Comparison of ENCODE assay signal across 27 cellular contexts in the genomic region with DNA sequence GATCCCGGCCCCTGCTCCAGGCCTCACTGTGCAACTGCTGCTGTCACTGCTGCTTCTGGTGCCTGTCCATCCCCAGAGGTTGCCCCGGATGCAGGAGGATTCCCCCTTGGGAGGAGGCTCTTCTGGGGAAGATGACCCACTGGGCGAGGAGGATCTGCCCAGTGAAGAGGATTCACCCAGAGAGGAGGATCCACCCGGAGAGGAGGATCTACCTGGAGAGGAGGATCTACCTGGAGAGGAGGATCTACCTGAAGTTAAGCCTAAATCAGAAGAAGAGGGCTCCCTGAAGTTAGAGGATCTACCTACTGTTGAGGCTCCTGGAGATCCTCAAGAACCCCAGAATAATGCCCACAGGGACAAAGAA. TPM values are rescaled to one million over a fixed set of nuclear protein-coding genes. Genes with fewer than 3 reads are reported as not detected.
DNase-seq lines count a peak whose midpoint lies in the region; ATAC-seq and TF ChIP-seq lines count a peak whose summit lies in the region.
"Had no signal": no experiment of that assay in that cellular context is flagged by ENCODE, and none has a peak within 500 bp of the region (broad histone marks: within the 10 kb centered on the region; RNA-seq: fewer than 3 reads in every experiment).

No MANE protein-coding gene starts in this region.

- no peaks in the 10 kb centered on the region for H3K9me3 ChIP-seq in CD8-positive, alpha-beta memory T cell (ENCODE audit: low read length)
- no peaks in the 10 kb centered on the region for H3K9me3 ChIP-seq in suprapubic skin
- H3K9me3 ChIP-seq: ascending aorta, Caco-2, left lung, psoas muscle, thoracic aorta, uterus had no signal

- peak overlapping the region in 1 of 2 donors; percentile 8 for H3K27ac Mint-ChIP-seq in natural killer cell treated with Interleukin-12 subunit alpha and Interleukin-12 subunit beta and Interleukin-15 and Interleukin-18, amount 100 ng/mL, for 72 hours
- H3K27ac Mint-ChIP-seq in natural killer cell (no peak overlapping the region), nephron (peak overlapping the region in 1 of 3 experiments; percentile 36)
- H3K27ac Mint-ChIP-seq in central memory CD8-positive, alpha-beta T cell (ENCODE audit: low read depth), result no peak overlapping the region
- no peak overlapping the region for H3K27ac Mint-ChIP-seq in CD8-positive, alpha-beta memory T cell
- H3K27ac Mint-ChIP-seq: activated naive CD8-positive, alpha-beta T cell treated with anti-CD3 and anti-CD28 coated beads for 36 hours; T-helper 2 cell treated with Interferon-gamma antibody and Interleukin-4, amounts not matched to agents 5 μg/mL and 100 μg/mL, for 36 hours had no signal

- TF ChIP-seq CTCF in natural killer cell (IDR thresholded peaks at IDR 0.05), result no peak
- no peak for TF ChIP-seq CTCF in nephron (IDR thresholded peaks at IDR 0.05; ENCODE audit: unreplicated experiment in 3 of 3)
- TF ChIP-seq CTCF in suprapubic skin (IDR thresholded peaks at IDR 0.05), result no peak

- H3K27me3 Mint-ChIP-seq in natural killer cell treated with Interleukin-12 subunit alpha and Interleukin-12 subunit beta and Interleukin-15 and Interleukin-18, amount 100 ng/mL, for 72 hours, result peaks cover 8 to 10% of the 10 kb centered on the region in 2 donors
- peaks cover 10% of the 10 kb centered on the region in 2 donors for H3K27me3 Mint-ChIP-seq in natural killer cell (ENCODE audit: low read depth in 2 of 2)
- H3K27me3 Mint-ChIP-seq in central memory CD8-positive, alpha-beta T cell, result peaks cover 21% of the 10 kb centered on the region
- H3K27me3 Mint-ChIP-seq in nephron (ENCODE audit: low read depth), result peaks cover 4% of the 10 kb centered on the region
- peaks cover 11 to 13% of the 10 kb centered on the region in 2 donors for H3K27me3 Mint-ChIP-seq in CD8-positive, alpha-beta memory T cell

- WGBS in suprapubic skin, result 60% methylated on average over 4 of the region's 4 CpGs

- peak overlapping the region; percentile 38 for H3K4me3 Mint-ChIP-seq in natural killer cell treated with Interleukin-12 subunit alpha and Interleukin-12 subunit beta and Interleukin-15 and Interleukin-18, amount 100 ng/mL, for 72 hours
- H3K4me3 Mint-ChIP-seq in natural killer cell (no peak overlapping the region), nephron (peak overlapping the region; percentile 12 to 83 (median 74))
- peak overlapping the region; percentile 45 for H3K4me3 Mint-ChIP-seq in central memory CD8-positive, alpha-beta T cell
- no peak overlapping the region for H3K4me3 Mint-ChIP-seq in CD8-positive, alpha-beta memory T cell
- H3K4me3 Mint-ChIP-seq: T-helper 2 cell treated with Interferon-gamma antibody and Interleukin-4, amounts not matched to agents 5 μg/mL and 100 μg/mL, for 36 hours had no signal

- no peaks in the 10 kb centered on the region for H3K9me3 Mint-ChIP-seq in natural killer cell treated with Interleukin-12 subunit alpha and Interleukin-12 subunit beta and Interleukin-15 and Interleukin-18, amount 100 ng/mL, for 72 hours
- H3K9me3 Mint-ChIP-seq in natural killer cell (no peaks in the 10 kb centered on the region), nephron (no peaks in the 10 kb centered on the region)
- H3K9me3 Mint-ChIP-seq in central memory CD8-positive, alpha-beta T cell, result no peaks in the 10 kb centered on the region
- H3K9me3 Mint-ChIP-seq in CD8-positive, alpha-beta memory T cell, result no peaks in the 10 kb centered on the region
- H3K9me3 Mint-ChIP-seq: activated naive CD8-positive, alpha-beta T cell treated with anti-CD3 and anti-CD28 coated beads for 36 hours; T-helper 2 cell treated with Interferon-gamma antibody and Interleukin-4, amounts not matched to agents 5 μg/mL and 100 μg/mL, for 36 hours had no signal

- ATAC-seq in natural killer cell treated with Interleukin-12 subunit alpha and Interleukin-12 subunit beta and Interleukin-15 and Interleukin-18, amount 100 ng/mL, for 72 hours, result no peak
- ATAC-seq in natural killer cell, result no peak
- ATAC-seq in central memory CD8-positive, alpha-beta T cell (replicated peaks; ENCODE audit: extremely low read depth, poor library complexity, severe bottlenecking), result no peak
- ATAC-seq in GM19467 (IDR thresholded peaks at IDR 0.05; ENCODE audit: unreplicated experiment), result no peak

- TF ChIP-seq POLR2A in suprapubic skin (IDR thresholded peaks at IDR 0.05), result no peak

- H3K4me1 ChIP-seq in CD8-positive, alpha-beta memory T cell (ENCODE audit: insufficient read depth, low read length), result no peaks in the 10 kb centered on the region
- peaks cover 12% of the 10 kb centered on the region for H3K4me1 ChIP-seq in suprapubic skin
- H3K4me1 ChIP-seq: uterus had no signal

- TF ChIP-seq EP300 in suprapubic skin (IDR thresholded peaks at IDR 0.05), result no peak

- H3K27ac ChIP-seq in CD8-positive, alpha-beta memory T cell (ENCODE audit: low read depth, low read length), result no peak overlapping the region
- no peak overlapping the region for H3K27ac ChIP-seq in suprapubic skin
- H3K27ac ChIP-seq: hepatocyte, left lung, SK-N-MC, uterus, WERI-Rb-1 had no signal

- intact Hi-C loops in natural killer cell (cut with micrococcal nuclease), result no loop called here

- H3K4me1 Mint-ChIP-seq in natural killer cell treated with Interleukin-12 subunit alpha and Interleukin-12 subunit beta and Interleukin-15 and Interleukin-18, amount 100 ng/mL, for 72 hours (ENCODE audit: low read depth in 2 of 2), result peaks cover 11 to 12% of the 10 kb centered on the region in 2 donors
- H3K4me1 Mint-ChIP-seq in natural killer cell, result peaks cover 5 to 19% of the 10 kb centered on the region in 2 donors
- H3K4me1 Mint-ChIP-seq in central memory CD8-positive, alpha-beta T cell, result peaks cover 5% of the 10 kb centered on the region
- peaks cover 31% of the 10 kb centered on the region for H3K4me1 Mint-ChIP-seq in nephron
- peaks cover 11 to 20% (median 20%) of the 10 kb centered on the region in 3 donors for H3K4me1 Mint-ChIP-seq in CD8-positive, alpha-beta memory T cell

- no peak for DNase-seq in natural killer cell treated with Interleukin-12 subunit alpha and Interleukin-12 subunit beta and Interleukin-15 and Interleukin-18, amount 100 ng/mL, for 72 hours (ENCODE audit: low spot score)
- DNase-seq in natural killer cell (no peak), NCI-H774 (lab: John Stamatoyannopoulos, UW) (no peak), suprapubic skin (ENCODE audit: low spot score in 2 of 2) (no peak)
- DNase-seq in central memory CD8-positive, alpha-beta T cell (ENCODE audit: low spot score in 2 of 2), result no peak
- DNase-seq in CD8-positive, alpha-beta memory T cell, result no peak
- DNase-seq: ACHN; activated CD4-positive, alpha-beta T cell treated with anti-CD3 and anti-CD28 coated beads, Interleukin-2, amount 50 U/mL, for 1 hour; activated naive CD8-positive, alpha-beta T cell treated with anti-CD3 and anti-CD28 coated beads for 36 hours; Caco-2; effector CD8-positive, alpha-beta T cell; foreskin melanocyte; left lung; NCI-H524; NK-92 treated with Interleukin-12 subunit alpha and Interleukin-12 subunit beta, amount 100 ng/mL, for 24 hours; stimulated activated CD4-positive, alpha-beta T cell treated with anti-CD3 and anti-CD28 coated beads, Interleukin-2, amount 100 ng/mL, for 24 hours; WERI-Rb-1 had no signal

- H3K4me3 ChIP-seq in CD8-positive, alpha-beta memory T cell (ENCODE audit: low read length), result no peak overlapping the region
- H3K4me3 ChIP-seq in suprapubic skin, result no peak overlapping the region
- H3K4me3 ChIP-seq: hepatocyte, left lung, psoas muscle, SK-N-MC, smooth muscle cell, thoracic aorta, uterus had no signal

- CTCF ChIA-PET in CD8-positive, alpha-beta memory T cell (lab: Charles Lee), result no interaction called here

- H3K36me3 Mint-ChIP-seq in natural killer cell treated with Interleukin-12 subunit alpha and Interleukin-12 subunit beta and Interleukin-15 and Interleukin-18, amount 100 ng/mL, for 72 hours, result no peaks in the 10 kb centered on the region
- H3K36me3 Mint-ChIP-seq in natural killer cell (no peaks in the 10 kb centered on the region), nephron (ENCODE audit: low read depth) (no peaks in the 10 kb centered on the region)
- H3K36me3 Mint-ChIP-seq in central memory CD8-positive, alpha-beta T cell (ENCODE audit: insufficient read depth), result peaks cover 2% of the 10 kb centered on the region
- H3K36me3 Mint-ChIP-seq in CD8-positive, alpha-beta memory T cell, result no peaks in the 10 kb centered on the region
- H3K36me3 Mint-ChIP-seq: activated naive CD8-positive, alpha-beta T cell treated with anti-CD3 and anti-CD28 coated beads for 36 hours had no signal

- POLR2A ChIA-PET in CD8-positive, alpha-beta memory T cell (lab: Charles Lee), result no interaction called here

- H3K36me3 ChIP-seq in CD8-positive, alpha-beta memory T cell (ENCODE audit: insufficient read depth, low read length), result no peaks in the 10 kb centered on the region
- no peaks in the 10 kb centered on the region for H3K36me3 ChIP-seq in suprapubic skin
- H3K36me3 ChIP-seq: ascending aorta, left lung, thoracic aorta, uterus, WERI-Rb-1 had no signal

- no peaks in the 10 kb centered on the region for H3K27me3 ChIP-seq in CD8-positive, alpha-beta memory T cell (ENCODE audit: insufficient read depth, low read length, poor library complexity, severe bottlenecking)
- no peaks in the 10 kb centered on the region for H3K27me3 ChIP-seq in suprapubic skin
- H3K27me3 ChIP-seq: ascending aorta, hepatocyte, uterus had no signal

RNA-seq across cellular contexts. Expression of gene CA9, which starts 0.3 kb away (rescaled TPM):
- not detected for total RNA-seq in natural killer cell treated with Interleukin-12 subunit alpha and Interleukin-12 subunit beta and Interleukin-15 and Interleukin-18, amount 100 ng/mL, for 72 hours
- total RNA-seq in natural killer cell (not detected), suprapubic skin (1 to 10 TPM in 3 of 4 donors, not detected in 1; 2.1 to 5.7 (median 2.8) TPM)
- total RNA-seq in CD8-positive, alpha-beta memory T cell, result under 1 TPM in 1 of 2 experiments, not detected in 1; 0.75 TPM
- not detected for polyA plus RNA-seq in CD8-positive, alpha-beta memory T cell
- total RNA-seq: Caco-2, psoas muscle had no signal
- polyA plus RNA-seq: smooth muscle cell had no signal

RNA-seq across cellular contexts. Expression of gene ARHGEF39, which starts 9.0 kb away (rescaled TPM):
- total RNA-seq in natural killer cell treated with Interleukin-12 subunit alpha and Interleukin-12 subunit beta and Interleukin-15 and Interleukin-18, amount 100 ng/mL, for 72 hours, result 10 to 100 TPM in 1 of 2 donors, 1 to 10 TPM in 1; 4.6 to 14.2 TPM
- 1 to 10 TPM; 1.3 to 3.2 (median 1.5) TPM for total RNA-seq in natural killer cell
- total RNA-seq in CD8-positive, alpha-beta memory T cell, result 10 to 100 TPM in 1 of 2 experiments, 1 to 10 TPM in 1; 7.7 to 10.7 TPM
- 1.2 TPM for polyA plus RNA-seq in CD8-positive, alpha-beta memory T cell
- total RNA-seq in suprapubic skin, result 10 to 100 TPM in 1 of 4 donors, 1 to 10 TPM in 1, under 1 TPM in 2; 0.34 to 11.3 (median 1.9) TPM

RNA-seq across cellular contexts. Expression of gene TPM2, which starts 15.7 kb away (rescaled TPM):
- 1 to 10 TPM; 1.4 to 5.9 TPM for total RNA-seq in natural killer cell treated with Interleukin-12 subunit alpha and Interleukin-12 subunit beta and Interleukin-15 and Interleukin-18, amount 100 ng/mL, for 72 hours
- total RNA-seq in natural killer cell, result 10 to 100 TPM; 20.9 to 23.8 (median 22.9) TPM
- 1 to 10 TPM; 6.6 to 7.3 TPM for total RNA-seq in CD8-positive, alpha-beta memory T cell
- 0.22 TPM for polyA plus RNA-seq in CD8-positive, alpha-beta memory T cell
- 100 to 1,000 TPM in 1 of 4 donors, 10 to 100 TPM in 3; 40.6 to 105 (median 56.7) TPM for total RNA-seq in suprapubic skin

RNA-seq across cellular contexts. Expression of gene CCDC107, which starts 15.9 kb away (rescaled TPM):
- total RNA-seq in natural killer cell treated with Interleukin-12 subunit alpha and Interleukin-12 subunit beta and Interleukin-15 and Interleukin-18, amount 100 ng/mL, for 72 hours, result 10 to 100 TPM; 12.0 to 21.5 TPM
- total RNA-seq in natural killer cell (10 to 100 TPM; 30.9 to 37.9 (median 36.8) TPM), suprapubic skin (10 to 100 TPM in 1 of 4 donors, 1 to 10 TPM in 3; 5.0 to 13.2 (median 9.6) TPM)
- 10 to 100 TPM; 18.5 to 20.0 TPM for total RNA-seq in CD8-positive, alpha-beta memory T cell
- 105 TPM for polyA plus RNA-seq in CD8-positive, alpha-beta memory T cell

RNA-seq across cellular contexts. Expression of gene RMRP, which starts 16.2 kb away (rescaled TPM):
- total RNA-seq in natural killer cell treated with Interleukin-12 subunit alpha and Interleukin-12 subunit beta and Interleukin-15 and Interleukin-18, amount 100 ng/mL, for 72 hours, result 1,000 to 10,000 TPM; 3,856 to 4,437 TPM
- total RNA-seq in natural killer cell (1,000 to 10,000 TPM; 5,042 to 6,602 (median 5,874) TPM), suprapubic skin (over 10,000 TPM in 2 of 4 donors, 1,000 to 10,000 TPM in 2; 1,246 to 15,173 (median 11,383) TPM)
- over 10,000 TPM in 1 of 2 experiments, 1,000 to 10,000 TPM in 1; 7,718 to 11,549 TPM for total RNA-seq in CD8-positive, alpha-beta memory T cell
- not detected for polyA plus RNA-seq in CD8-positive, alpha-beta memory T cell
- polyA plus RNA-seq: hepatocyte, smooth muscle cell had no signal

Comparison
In these comparisons a context has a peak if more than half of its experiments do, and no peak if none do; other contexts are left out.
1. H3K4me3 Mint-ChIP-seq: peak in natural killer cell treated with Interleukin-12 subunit alpha and Interleukin-12 subunit beta and Interleukin-15 and Interleukin-18, amount 100 ng/mL, for 72 hours (single experiment), central memory CD8-positive, alpha-beta T cell (single experiment) and nephron (3 of 3); none in natural killer cell (single experiment) and CD8-positive, alpha-beta memory T cell (0 of 7).